In genomic region chr12:27220057-27220987, GRCh38 we compare ENCODE assay signal across 10 cellular contexts. TPM values are rescaled to one million over a fixed set of nuclear protein-coding genes. Genes with fewer than 3 reads are reported as not detected.
DNase-seq lines count a peak whose midpoint lies in the region; ATAC-seq, FAIRE-seq and TF ChIP-seq lines count a peak whose summit lies in the region.
"Had no signal": no experiment of that assay in that cellular context is flagged by ENCODE, and none has a peak within 500 bp of the region (broad histone marks: within the 10 kb centered on the region; RNA-seq: fewer than 3 reads in every experiment).

No MANE protein-coding gene starts in this region.

- TF ChIP-seq POLR2A in GM12892 (IDR thresholded peaks at IDR 0.05; ENCODE audit: low read depth, low read length) = peak; percentile 27; the same call in 1 of the 2 replicates

- FAIRE-seq in GM12892 (lab: Jason Lieb, UNC) = peak; percentile 95

- H3K4me3 ChIP-seq in cardiac fibroblast (replicated peaks in 1 of 2; ENCODE audit: low read depth in 2 of 2, low read length in 2 of 2) = no peak overlapping the region

- no peak for TF ChIP-seq CTCF in cardiac fibroblast (IDR thresholded peaks at IDR 0.05; ENCODE audit: low read depth, low read length)

- DNase-seq in GM12892 (ENCODE audit: insufficient read length) (no peak), cardiac fibroblast (ENCODE audit: low read depth in 2 of 2) (peak; percentile 20 to 71), hypothalamus (lab: John Stamatoyannopoulos, UW) (no peak), DMS114 treated with DMSO at 0.1 percent for 48 hours (lab: John Stamatoyannopoulos, UW; ENCODE audit: unreplicated experiment) (no peak), HUDEP-2 (lab: John Stamatoyannopoulos, UW; ENCODE audit: unreplicated experiment in 76 of 76) (no peak)
- DNase-seq in stimulated activated CD8-positive, alpha-beta memory T cell treated with anti-CD3 and anti-CD28 coated beads, Interleukin-4, amount 100 ng/mL, for 48 hours = no peak
- DNase-seq: mesendoderm, NCI-H524 treated with DMSO at 0.1 percent for 48 hours had no signal

- ATAC-seq in GM21360 (IDR thresholded peaks at IDR 0.05; ENCODE audit: unreplicated experiment) (peak; percentile 71), HG03354 (IDR thresholded peaks at IDR 0.05; ENCODE audit: poor library complexity, severe bottlenecking, unreplicated experiment) (peak; percentile 68)

RNA-seq across cellular contexts. Expression of gene STK38L, which starts 23.8 kb away (rescaled TPM):
- 93.4 TPM for polyA plus RNA-seq in GM12892 (2012; ENCODE audit: missing spikeins)

Comparison
In these comparisons a context has a peak if more than half of its experiments do, and no peak if none do; other contexts are left out.
1. DNase-seq: peak in cardiac fibroblast (2 of 2); none in GM12892 (single experiment), stimulated activated CD8-positive, alpha-beta memory T cell treated with anti-CD3 and anti-CD28 coated beads, Interleukin-4, amount 100 ng/mL, for 48 hours (single experiment), hypothalamus (0 of 51), DMS114 treated with DMSO at 0.1 percent for 48 hours (single experiment) and HUDEP-2 (0 of 76).